In the genomic region with DNA sequence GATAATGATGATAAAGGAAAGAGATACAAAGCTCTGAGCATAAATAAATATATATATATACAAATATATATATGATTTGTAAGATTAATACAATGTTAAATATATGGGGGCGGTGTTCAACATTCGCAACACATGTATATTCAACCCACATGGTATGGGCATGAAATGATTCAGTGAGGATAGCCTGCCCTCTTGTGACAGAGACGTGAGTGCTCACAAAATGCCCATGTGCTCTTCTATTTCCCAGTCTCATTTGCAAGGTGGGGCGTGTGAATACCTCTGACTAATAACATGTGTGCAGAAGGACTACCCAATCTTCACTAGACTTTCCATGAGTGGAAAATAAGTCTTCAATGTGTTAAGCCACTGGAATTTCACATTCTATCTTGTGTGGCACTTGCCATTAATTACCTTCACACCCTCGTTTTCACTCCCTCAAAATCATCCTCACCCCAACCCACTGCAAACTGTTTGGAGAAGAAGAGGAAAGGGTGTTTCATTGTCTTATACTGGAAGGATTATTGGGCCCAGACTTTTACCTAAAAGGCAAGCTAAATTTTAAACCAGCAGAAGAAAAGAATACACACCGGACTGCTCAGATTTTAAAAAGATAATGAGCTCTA, we compare ENCODE assay signal across 1 cellular context.
TF ChIP-seq lines count a peak whose summit lies in the region.

No MANE protein-coding gene starts in this region.

TF ChIP-seq in GM12878, 131 proteins besides CTCF, POLR2A, EP300 and RAD21 (continued from another document and continues in another):
- TF ChIP-seq, protein P1, sequence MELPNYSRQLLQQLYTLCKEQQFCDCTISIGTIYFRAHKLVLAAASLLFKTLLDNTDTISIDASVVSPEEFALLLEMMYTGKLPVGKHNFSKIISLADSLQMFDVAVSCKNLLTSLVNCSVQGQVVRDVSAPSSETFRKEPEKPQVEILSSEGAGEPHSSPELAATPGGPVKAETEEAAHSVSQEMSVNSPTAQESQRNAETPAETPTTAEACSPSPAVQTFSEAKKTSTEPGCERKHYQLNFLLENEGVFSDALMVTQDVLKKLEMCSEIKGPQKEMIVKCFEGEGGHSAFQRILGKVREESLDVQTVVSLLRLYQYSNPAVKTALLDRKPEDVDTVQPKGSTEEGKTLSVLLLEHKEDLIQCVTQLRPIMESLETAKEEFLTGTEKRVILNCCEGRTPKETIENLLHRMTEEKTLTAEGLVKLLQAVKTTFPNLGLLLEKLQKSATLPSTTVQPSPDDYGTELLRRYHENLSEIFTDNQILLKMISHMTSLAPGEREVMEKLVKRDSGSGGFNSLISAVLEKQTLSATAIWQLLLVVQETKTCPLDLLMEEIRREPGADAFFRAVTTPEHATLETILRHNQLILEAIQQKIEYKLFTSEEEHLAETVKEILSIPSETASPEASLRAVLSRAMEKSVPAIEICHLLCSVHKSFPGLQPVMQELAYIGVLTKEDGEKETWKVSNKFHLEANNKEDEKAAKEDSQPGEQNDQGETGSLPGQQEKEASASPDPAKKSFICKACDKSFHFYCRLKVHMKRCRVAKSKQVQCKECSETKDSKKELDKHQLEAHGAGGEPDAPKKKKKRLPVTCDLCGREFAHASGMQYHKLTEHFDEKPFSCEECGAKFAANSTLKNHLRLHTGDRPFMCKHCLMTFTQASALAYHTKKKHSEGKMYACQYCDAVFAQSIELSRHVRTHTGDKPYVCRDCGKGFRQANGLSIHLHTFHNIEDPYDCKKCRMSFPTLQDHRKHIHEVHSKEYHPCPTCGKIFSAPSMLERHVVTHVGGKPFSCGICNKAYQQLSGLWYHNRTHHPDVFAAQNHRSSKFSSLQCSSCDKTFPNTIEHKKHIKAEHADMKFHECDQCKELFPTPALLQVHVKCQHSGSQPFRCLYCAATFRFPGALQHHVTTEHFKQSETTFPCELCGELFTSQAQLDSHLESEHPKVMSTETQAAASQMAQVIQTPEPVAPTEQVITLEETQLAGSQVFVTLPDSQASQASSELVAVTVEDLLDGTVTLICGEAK (IDR thresholded peaks at IDR 0.05; ENCODE audit: borderline replicate concordance), result no peak
- TF ChIP-seq, protein P2, sequence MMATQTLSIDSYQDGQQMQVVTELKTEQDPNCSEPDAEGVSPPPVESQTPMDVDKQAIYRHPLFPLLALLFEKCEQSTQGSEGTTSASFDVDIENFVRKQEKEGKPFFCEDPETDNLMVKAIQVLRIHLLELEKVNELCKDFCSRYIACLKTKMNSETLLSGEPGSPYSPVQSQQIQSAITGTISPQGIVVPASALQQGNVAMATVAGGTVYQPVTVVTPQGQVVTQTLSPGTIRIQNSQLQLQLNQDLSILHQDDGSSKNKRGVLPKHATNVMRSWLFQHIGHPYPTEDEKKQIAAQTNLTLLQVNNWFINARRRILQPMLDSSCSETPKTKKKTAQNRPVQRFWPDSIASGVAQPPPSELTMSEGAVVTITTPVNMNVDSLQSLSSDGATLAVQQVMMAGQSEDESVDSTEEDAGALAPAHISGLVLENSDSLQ (IDR thresholded peaks at IDR 0.05), result no peak
- TF ChIP-seq ASH2L (IDR thresholded peaks at IDR 0.05; ENCODE audit: borderline replicate concordance, low read depth) (no peak), MXI1 (IDR thresholded peaks at IDR 0.05; ENCODE audit: low read depth, low read length) (peak; percentile 40), MAX (IDR thresholded peaks at IDR 0.05; ENCODE audit: low read depth, low read length) (peak; percentile 54; the same call in 1 of the 2 replicates), CHD2 (IDR thresholded peaks at IDR 0.05; ENCODE audit: borderline replicate concordance, low read depth, low read length) (no peak), SREBF2 (IDR thresholded peaks at IDR 0.05; ENCODE audit: low read length) (no peak), NR2F1 (conservative IDR thresholded peaks at IDR 0.05) (no peak), EGR1 (IDR thresholded peaks at IDR 0.05; ENCODE audit: borderline replicate concordance in 1 of 2, low read depth in 2 of 2, low read length in 2 of 2) (no peak), RB1 (IDR thresholded peaks at IDR 0.05; ENCODE audit: borderline replicate concordance) (no peak), SMAD1 (IDR thresholded peaks at IDR 0.05; ENCODE audit: low read depth, partially characterized antibody) (no peak), HDGF (IDR thresholded peaks at IDR 0.05) (no peak), ZNF274 (IDR thresholded peaks at IDR 0.05; ENCODE audit: insufficient read depth, insufficient read length) (no peak), IKZF2 (IDR thresholded peaks at IDR 0.05) (peak in 1 of 2 experiments; percentile 20; a peak in 1 of 4 replicates), KLF5 (IDR thresholded peaks at IDR 0.05; ENCODE audit: partially characterized antibody) (no peak), MYC (IDR thresholded peaks at IDR 0.05; ENCODE audit: insufficient read depth, insufficient read length, insufficient replicate concordance, low read length, severe bottlenecking) (no peak), MTA2 (IDR thresholded peaks at IDR 0.05; ENCODE audit: low read depth) (0 out of 2 replicates have a peak, but pooled peaks have one; percentile 14), SMC3 (IDR thresholded peaks at IDR 0.05; ENCODE audit: borderline replicate concordance, low read length) (peak; percentile 78), RFX5 (IDR thresholded peaks at IDR 0.05; ENCODE audit: low read depth, low read length) (no peak), CHD4 (IDR thresholded peaks at IDR 0.05) (no peak), POU2F2 (IDR thresholded peaks at IDR 0.05; ENCODE audit: borderline replicate concordance, low read depth, low read length) (peak; percentile 78; the same call in 1 of the 3 replicates), ZBTB11 (CRISPR knock-in tag; IDR thresholded peaks at IDR 0.05) (no peak), FOXK2 (IDR thresholded peaks at IDR 0.05) (no peak), BMI1 (IDR thresholded peaks at IDR 0.05; ENCODE audit: borderline replicate concordance) (no peak), YY1 (IDR thresholded peaks at IDR 0.05; ENCODE audit: low read depth, low read length) (0 out of 2 replicates have a peak, but pooled peaks have one; percentile 30), IKZF1 (conservative IDR thresholded peaks at IDR 0.05) (peak; percentile 36; the same call in 1 of the 2 replicates), BCL11A (IDR thresholded peaks at IDR 0.05; ENCODE audit: low read depth, low read length) (no peak), TBL1XR1 (IDR thresholded peaks at IDR 0.05; ENCODE audit: low read depth, low read length) (no peak), MEF2A (IDR thresholded peaks at IDR 0.05; ENCODE audit: insufficient read depth, low read depth, low read length) (no peak), NFIC (IDR thresholded peaks at IDR 0.05; ENCODE audit: low read depth, low read length) (no peak), IRF5 (IDR thresholded peaks at IDR 0.05; ENCODE audit: borderline replicate concordance) (no peak), JUND (IDR thresholded peaks at IDR 0.05; ENCODE audit: low read depth, low read length) (no peak)
- TF ChIP-seq, protein P3, sequence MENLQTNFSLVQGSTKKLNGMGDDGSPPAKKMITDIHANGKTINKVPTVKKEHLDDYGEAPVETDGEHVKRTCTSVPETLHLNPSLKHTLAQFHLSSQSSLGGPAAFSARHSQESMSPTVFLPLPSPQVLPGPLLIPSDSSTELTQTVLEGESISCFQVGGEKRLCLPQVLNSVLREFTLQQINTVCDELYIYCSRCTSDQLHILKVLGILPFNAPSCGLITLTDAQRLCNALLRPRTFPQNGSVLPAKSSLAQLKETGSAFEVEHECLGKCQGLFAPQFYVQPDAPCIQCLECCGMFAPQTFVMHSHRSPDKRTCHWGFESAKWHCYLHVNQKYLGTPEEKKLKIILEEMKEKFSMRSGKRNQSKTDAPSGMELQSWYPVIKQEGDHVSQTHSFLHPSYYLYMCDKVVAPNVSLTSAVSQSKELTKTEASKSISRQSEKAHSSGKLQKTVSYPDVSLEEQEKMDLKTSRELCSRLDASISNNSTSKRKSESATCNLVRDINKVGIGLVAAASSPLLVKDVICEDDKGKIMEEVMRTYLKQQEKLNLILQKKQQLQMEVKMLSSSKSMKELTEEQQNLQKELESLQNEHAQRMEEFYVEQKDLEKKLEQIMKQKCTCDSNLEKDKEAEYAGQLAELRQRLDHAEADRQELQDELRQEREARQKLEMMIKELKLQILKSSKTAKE (IDR thresholded peaks at IDR 0.05; ENCODE audit: low read depth, poor library complexity, severe bottlenecking), result no peak
- TF ChIP-seq, protein P4, sequence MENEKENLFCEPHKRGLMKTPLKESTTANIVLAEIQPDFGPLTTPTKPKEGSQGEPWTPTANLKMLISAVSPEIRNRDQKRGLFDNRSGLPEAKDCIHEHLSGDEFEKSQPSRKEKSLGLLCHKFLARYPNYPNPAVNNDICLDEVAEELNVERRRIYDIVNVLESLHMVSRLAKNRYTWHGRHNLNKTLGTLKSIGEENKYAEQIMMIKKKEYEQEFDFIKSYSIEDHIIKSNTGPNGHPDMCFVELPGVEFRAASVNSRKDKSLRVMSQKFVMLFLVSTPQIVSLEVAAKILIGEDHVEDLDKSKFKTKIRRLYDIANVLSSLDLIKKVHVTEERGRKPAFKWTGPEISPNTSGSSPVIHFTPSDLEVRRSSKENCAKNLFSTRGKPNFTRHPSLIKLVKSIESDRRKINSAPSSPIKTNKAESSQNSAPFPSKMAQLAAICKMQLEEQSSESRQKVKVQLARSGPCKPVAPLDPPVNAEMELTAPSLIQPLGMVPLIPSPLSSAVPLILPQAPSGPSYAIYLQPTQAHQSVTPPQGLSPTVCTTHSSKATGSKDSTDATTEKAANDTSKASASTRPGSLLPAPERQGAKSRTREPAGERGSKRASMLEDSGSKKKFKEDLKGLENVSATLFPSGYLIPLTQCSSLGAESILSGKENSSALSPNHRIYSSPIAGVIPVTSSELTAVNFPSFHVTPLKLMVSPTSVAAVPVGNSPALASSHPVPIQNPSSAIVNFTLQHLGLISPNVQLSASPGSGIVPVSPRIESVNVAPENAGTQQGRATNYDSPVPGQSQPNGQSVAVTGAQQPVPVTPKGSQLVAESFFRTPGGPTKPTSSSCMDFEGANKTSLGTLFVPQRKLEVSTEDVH (IDR thresholded peaks at IDR 0.05; ENCODE audit: low read depth, partially characterized antibody), result no peak
- TF ChIP-seq, protein P5, sequence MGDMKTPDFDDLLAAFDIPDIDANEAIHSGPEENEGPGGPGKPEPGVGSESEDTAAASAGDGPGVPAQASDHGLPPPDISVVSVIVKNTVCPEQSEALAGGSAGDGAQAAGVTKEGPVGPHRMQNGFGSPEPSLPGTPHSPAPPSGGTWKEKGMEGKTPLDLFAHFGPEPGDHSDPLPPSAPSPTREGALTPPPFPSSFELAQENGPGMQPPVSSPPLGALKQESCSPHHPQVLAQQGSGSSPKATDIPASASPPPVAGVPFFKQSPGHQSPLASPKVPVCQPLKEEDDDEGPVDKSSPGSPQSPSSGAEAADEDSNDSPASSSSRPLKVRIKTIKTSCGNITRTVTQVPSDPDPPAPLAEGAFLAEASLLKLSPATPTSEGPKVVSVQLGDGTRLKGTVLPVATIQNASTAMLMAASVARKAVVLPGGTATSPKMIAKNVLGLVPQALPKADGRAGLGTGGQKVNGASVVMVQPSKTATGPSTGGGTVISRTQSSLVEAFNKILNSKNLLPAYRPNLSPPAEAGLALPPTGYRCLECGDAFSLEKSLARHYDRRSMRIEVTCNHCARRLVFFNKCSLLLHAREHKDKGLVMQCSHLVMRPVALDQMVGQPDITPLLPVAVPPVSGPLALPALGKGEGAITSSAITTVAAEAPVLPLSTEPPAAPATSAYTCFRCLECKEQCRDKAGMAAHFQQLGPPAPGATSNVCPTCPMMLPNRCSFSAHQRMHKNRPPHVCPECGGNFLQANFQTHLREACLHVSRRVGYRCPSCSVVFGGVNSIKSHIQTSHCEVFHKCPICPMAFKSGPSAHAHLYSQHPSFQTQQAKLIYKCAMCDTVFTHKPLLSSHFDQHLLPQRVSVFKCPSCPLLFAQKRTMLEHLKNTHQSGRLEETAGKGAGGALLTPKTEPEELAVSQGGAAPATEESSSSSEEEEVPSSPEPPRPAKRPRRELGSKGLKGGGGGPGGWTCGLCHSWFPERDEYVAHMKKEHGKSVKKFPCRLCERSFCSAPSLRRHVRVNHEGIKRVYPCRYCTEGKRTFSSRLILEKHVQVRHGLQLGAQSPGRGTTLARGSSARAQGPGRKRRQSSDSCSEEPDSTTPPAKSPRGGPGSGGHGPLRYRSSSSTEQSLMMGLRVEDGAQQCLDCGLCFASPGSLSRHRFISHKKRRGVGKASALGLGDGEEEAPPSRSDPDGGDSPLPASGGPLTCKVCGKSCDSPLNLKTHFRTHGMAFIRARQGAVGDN (IDR thresholded peaks at IDR 0.05), result no peak
